Comparison of ENCODE assay signal across 9 cellular contexts in the genomic region with DNA sequence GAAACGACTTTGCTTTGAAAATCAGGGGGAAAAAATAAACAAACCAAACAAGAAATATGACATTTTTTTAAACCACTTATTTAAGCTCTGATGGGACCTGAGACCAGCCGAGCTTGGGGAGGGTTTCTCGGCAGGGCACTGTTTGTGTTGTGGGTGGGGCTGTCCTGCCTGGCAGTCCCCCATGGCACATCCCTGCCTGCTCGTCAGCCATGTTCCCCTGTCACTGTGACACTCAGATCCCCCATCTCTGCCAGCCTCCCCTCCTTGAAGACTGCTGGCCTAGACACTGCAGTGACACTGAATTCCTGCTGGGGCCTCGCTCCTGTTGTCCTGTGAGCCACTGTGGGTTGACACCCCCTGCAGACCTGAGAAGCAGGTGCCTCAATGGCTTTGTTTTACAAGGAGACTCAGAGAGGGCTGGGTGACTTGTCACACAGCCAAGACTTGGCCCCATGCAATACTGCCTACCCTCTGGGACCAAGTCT.
DNase-seq lines count a peak whose midpoint lies in the region; ATAC-seq, FAIRE-seq and TF ChIP-seq lines count a peak whose summit lies in the region.
"Had no signal": no experiment of that assay in that cellular context is flagged by ENCODE, and none has a peak within 500 bp of the region (broad histone marks: within the 10 kb centered on the region; RNA-seq: fewer than 3 reads in every experiment).

No MANE protein-coding gene starts in this region.

- peaks cover 9% of the 10 kb centered on the region for H3K27me3 Mint-ChIP-seq in H9 (ENCODE audit: low read depth)

- no peak overlapping the region for H3K14ac ChIP-seq in H9 (ENCODE audit: insufficient read depth, low read length)

- no peak overlapping the region for H2BK12ac ChIP-seq in H9 (ENCODE audit: insufficient read length, low read depth, low read length)

- H3K9me3 ChIP-seq in fibroblast of lung (ENCODE audit: control insufficient read depth, insufficient read depth, low read depth, low read length) (no peaks in the 10 kb centered on the region), uterus (no peaks in the 10 kb centered on the region), H9 (ENCODE audit: control insufficient read depth, low read depth, low read length) (no peaks in the 10 kb centered on the region)

- no peak overlapping the region for H2BK15ac ChIP-seq in H9 (ENCODE audit: low read depth, low read length)

- peak overlapping the region in 1 of 3 experiments; percentile 44; a peak in 1 of 7 replicates for H3K27ac Mint-ChIP-seq in H9
- H3K27ac Mint-ChIP-seq: stimulated activated memory B cell treated with anti-CD40 and anti-IgM and Interleukin-4, amounts not matched to agents 10 μg/mL and 1 μg/mL and 100 μg/mL, for 72 hours had no signal

- H3K18ac ChIP-seq in H9 (ENCODE audit: insufficient read length, low read depth, low read length) = no peak overlapping the region

- H2AK5ac ChIP-seq in H9 (ENCODE audit: insufficient read length, low read length) = no peak overlapping the region

- H4K8ac ChIP-seq in H9 (replicated peaks; ENCODE audit: insufficient read length, low read depth, low read length) = no peak overlapping the region

- no peaks in the 10 kb centered on the region for H3K36me3 ChIP-seq in fibroblast of lung (ENCODE audit: control insufficient read depth, insufficient read depth, low read length)
- H3K36me3 ChIP-seq in uterus = no peaks in the 10 kb centered on the region

- peak; percentile 11 for ATAC-seq in omental fat pad (ENCODE audit: low FRiP score)
- no peak for ATAC-seq in GM18873 (IDR thresholded peaks at IDR 0.05; ENCODE audit: low FRiP score, unreplicated experiment)

- H2BK5ac ChIP-seq in H9 (ENCODE audit: insufficient read length, low read length) = no peak overlapping the region

- peaks cover 31 to 33% of the 10 kb centered on the region in 2 experiments for H3K4me1 Mint-ChIP-seq in H9
- H3K4me1 Mint-ChIP-seq: stimulated activated memory B cell treated with anti-CD40 and anti-IgM and Interleukin-4, amounts not matched to agents 10 μg/mL and 1 μg/mL and 100 μg/mL, for 72 hours had no signal

- peaks cover 4 to 21% (median 4%) of the 10 kb centered on the region in 3 experiments; a peak in 5 of 7 replicates for H3K36me3 Mint-ChIP-seq in H9 (ENCODE audit: insufficient read depth in 1 of 3, low read depth in 3 of 3)
- H3K36me3 Mint-ChIP-seq: stimulated activated memory B cell treated with anti-CD40 and anti-IgM and Interleukin-4, amounts not matched to agents 10 μg/mL and 1 μg/mL and 100 μg/mL, for 72 hours had no signal

- H3K79me1 ChIP-seq in H9 (ENCODE audit: insufficient read depth, low read depth, low read length, poor library complexity, severe bottlenecking) = no peaks in the 10 kb centered on the region

- H3K9ac ChIP-seq in fibroblast of lung (ENCODE audit: insufficient read depth, low read length) = peak overlapping the region; percentile 28
- no peak overlapping the region for H3K9ac ChIP-seq in H9 (ENCODE audit: extremely low read depth, insufficient read length, low read length)

- H3K27me3 ChIP-seq in fibroblast of lung (ENCODE audit: control insufficient read depth, insufficient read depth, low read length) = no peaks in the 10 kb centered on the region
- H3K27me3 ChIP-seq in uterus = no peaks in the 10 kb centered on the region
- H3K27me3 ChIP-seq in H9 (ENCODE audit: insufficient read depth, low read length) = no peaks in the 10 kb centered on the region

- H3K4me2 ChIP-seq in fibroblast of lung (ENCODE audit: extremely low read depth, insufficient read depth, low read length) (no peak overlapping the region), H9 (ENCODE audit: insufficient read depth, insufficient read length, low read length) (no peak overlapping the region)

- TF ChIP-seq POLR2A in uterus (IDR thresholded peaks at IDR 0.05) = no peak
- TF ChIP-seq POLR2A in GM12892 (IDR thresholded peaks at IDR 0.05; ENCODE audit: low read depth, low read length) = no peak

- H3K4ac ChIP-seq in H9 (ENCODE audit: low read depth, low read length) = no peak overlapping the region

- no peak overlapping the region for H4K5ac ChIP-seq in H9 (ENCODE audit: insufficient read length, low read depth, low read length)

- DNase-seq in SW480 (ENCODE audit: low spot score) (peak; percentile 38), fibroblast of lung (ENCODE audit: low read depth in 2 of 2) (no peak), omental fat pad (ENCODE audit: low spot score) (no peak), uterus (no peak), H9 (no peak), GM12892 (ENCODE audit: insufficient read length) (no peak)

- no peaks in the 10 kb centered on the region for H3K23me2 ChIP-seq in H9 (ENCODE audit: insufficient read length, low read depth, low read length, poor library complexity, severe bottlenecking)

- H3K56ac ChIP-seq in H9 (ENCODE audit: insufficient read length, low read depth, low read length) = no peak overlapping the region

- H2AFZ ChIP-seq in fibroblast of lung (ENCODE audit: low read length) = peak overlapping the region; percentile 30
- no peak overlapping the region for H2AFZ ChIP-seq in H9 (ENCODE audit: low read length)

- H3K23ac ChIP-seq in H9 (ENCODE audit: insufficient read length, low read depth, low read length) = no peak overlapping the region

- H4K20me1 ChIP-seq in fibroblast of lung (ENCODE audit: control insufficient read depth, extremely low read depth, insufficient read depth, low read length) (no peaks in the 10 kb centered on the region), H9 (ENCODE audit: control insufficient read depth, insufficient read depth, insufficient read length) (no peaks in the 10 kb centered on the region)

- no CpG with 5 or more reads among the region's 5 CpGs for WGBS in H9 (ENCODE audit: extremely low coverage, insufficient read length, low lambda C conversion rate)

- no peak for TF ChIP-seq CTCF in fibroblast of lung (conservative IDR thresholded peaks at IDR 0.05 in 1 of 2, IDR thresholded peaks at IDR 0.05 in 1 of 2; ENCODE audit: low read depth in 1 of 2, low read length in 2 of 2)
- no peak for TF ChIP-seq CTCF in omental fat pad (IDR thresholded peaks at IDR 0.05)
- TF ChIP-seq CTCF in uterus (IDR thresholded peaks at IDR 0.05) = no peak
- TF ChIP-seq CTCF in H9 (conservative IDR thresholded peaks at IDR 0.05) = no peak

- intact Hi-C loops in uterus (cut with DNase I; ENCODE audit: low total_unique reads) = no loop called here

- no peak overlapping the region for H4K91ac ChIP-seq in H9 (ENCODE audit: insufficient read length, low read depth, low read length)

- H3K27ac ChIP-seq in fibroblast of lung (ENCODE audit: insufficient read depth, low read length) (peak overlapping the region; percentile 67), uterus (peak overlapping the region; percentile 95 to 100), H9 (ENCODE audit: insufficient read length, low read depth, low read length) (no peak overlapping the region)

- peaks cover 16 to 18% of the 10 kb centered on the region in 2 experiments for H3K9me3 Mint-ChIP-seq in H9

- no peak for FAIRE-seq in GM12892 (lab: Jason Lieb, UNC)
- FAIRE-seq: TTC549 had no signal

- H3K4me3 ChIP-seq in fibroblast of lung (replicated peaks in 1 of 4; ENCODE audit: control extremely low read depth in 1 of 4, insufficient read depth in 1 of 4, low read depth in 3 of 4, low read length in 4 of 4) (no peak overlapping the region), uterus (no peak overlapping the region)

- no peak overlapping the region for H2BK20ac ChIP-seq in H9 (ENCODE audit: low read depth, low read length, poor library complexity, severe bottlenecking)

- H3K79me2 ChIP-seq in fibroblast of lung (ENCODE audit: control insufficient read depth, insufficient read depth, low read length) (no peaks in the 10 kb centered on the region), H9 (ENCODE audit: insufficient read depth, low read length) (no peaks in the 10 kb centered on the region)

- no peak overlapping the region for H3T11ph ChIP-seq in H9 (ENCODE audit: low read length)

- H2BK120ac ChIP-seq in H9 (ENCODE audit: low read depth, low read length, poor library complexity, severe bottlenecking) = no peak overlapping the region

- no peak overlapping the region for H3K4me3 Mint-ChIP-seq in H9
- H3K4me3 Mint-ChIP-seq: stimulated activated memory B cell treated with anti-CD40 and anti-IgM and Interleukin-4, amounts not matched to agents 10 μg/mL and 1 μg/mL and 100 μg/mL, for 72 hours had no signal

- H3K4me1 ChIP-seq in fibroblast of lung (ENCODE audit: control insufficient read depth, extremely low read depth, insufficient read depth, low read length) = peaks cover 12% of the 10 kb centered on the region
- peaks cover 0 to 20% of the 10 kb centered on the region in 2 donors for H3K4me1 ChIP-seq in uterus
- H3K4me1 ChIP-seq in H9 (ENCODE audit: insufficient read depth, low read length) = 0 out of 2 replicates have a peak, but pooled peaks cover 2% of the 10 kb centered on the region
